27 cellular contexts compared by ENCODE assay signal in the genomic region with DNA sequence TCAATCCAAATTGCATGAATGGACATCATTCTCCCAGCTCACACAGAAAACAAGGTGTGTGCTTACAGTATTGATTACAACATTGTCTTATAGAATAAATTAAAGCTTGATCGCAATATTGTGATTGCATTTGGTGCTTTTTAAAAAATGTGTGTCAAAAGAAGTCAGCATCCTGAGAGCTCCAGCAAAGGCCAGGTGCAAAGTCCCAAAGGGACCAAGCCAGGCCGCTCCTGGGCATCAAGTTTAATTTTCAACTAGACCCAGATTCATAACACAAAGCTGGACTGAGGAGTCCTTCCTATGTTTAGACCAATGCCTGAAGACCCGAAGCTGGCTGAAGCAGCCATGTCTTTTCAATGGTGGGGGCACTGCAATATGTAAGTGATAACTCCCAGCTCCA.
"Had no signal": no experiment of that assay in that cellular context is flagged by ENCODE, and none has a peak within 500 bp of the region (broad histone marks: within the 10 kb centered on the region; RNA-seq: fewer than 3 reads in every experiment).

No MANE protein-coding gene starts in this region.

- DNase-seq: stimulated activated CD4-positive, alpha-beta T cell treated with anti-CD3 and anti-CD28 coated beads, Interleukin-2, amount 100 ng/mL, for 48 hours; stimulated activated CD4-positive, alpha-beta T cell treated with anti-CD3 and anti-CD28 coated beads, Interleukin-4, amount 100 ng/mL, for 1 hour; stimulated activated CD4-positive, alpha-beta T cell treated with anti-CD3 and anti-CD28 coated beads, Interleukin-4, amount 100 ng/mL, for 24 hours; stimulated activated CD4-positive, alpha-beta T cell treated with anti-CD3 and anti-CD28 coated beads, Interleukin-4, amount 100 ng/mL, for 4 hours; stimulated activated CD8-positive, alpha-beta memory T cell treated with anti-CD3 and anti-CD28 coated beads, Interleukin-4, amount 100 ng/mL, for 48 hours; stimulated activated naive B cell treated with anti-CD40 and anti-IgM and Interleukin-4, amounts not matched to agents 10 μg/mL and 1 μg/mL and 100 μg/mL, for 72 hours; stimulated activated naive CD4-positive, alpha-beta T cell; stimulated activated naive CD4-positive, alpha-beta T cell treated with Interleukin-2 at 50 U/mL for 16 hours; stimulated activated naive CD8-positive, alpha-beta T cell treated with anti-CD3 and anti-CD28 coated beads, Interleukin-15, amount 100 ng/mL, for 72 hours; stimulated activated naive CD8-positive, alpha-beta T cell treated with anti-CD3 and anti-CD28 coated beads, Interleukin-15, Interleukin-2, amounts not matched to agents 100 U/mL and 50 U/mL, for 24 hours; stomach; substantia nigra; testis; thyroid gland; tibial artery; transverse colon; trophoblast cell; upper lobe of left lung; upper lobe of right lung; uterus had no signal

- FAIRE-seq: urothelium cell line had no signal

- H3K9me3 ChIP-seq: stomach, suprapubic skin, testis, thoracic aorta, thyroid gland, tibial artery, tibial nerve, transverse colon, upper lobe of left lung, upper lobe of right lung, uterus, vagina had no signal

- ATAC-seq: stimulated activated effector memory CD8-positive, alpha-beta T cell treated with anti-CD3 and anti-CD28 coated beads, Interleukin-12 subunit alpha, Interleukin-12 subunit beta, amount 100 ng/mL, for 72 hours; stimulated activated memory B cell treated with anti-CD40 and anti-IgM and Interleukin-4, amounts not matched to agents 10 μg/mL and 1 μg/mL and 100 μg/mL, for 72 hours; stimulated activated naive B cell treated with anti-CD40 and anti-IgM and Interleukin-4, amounts not matched to agents 10 μg/mL and 1 μg/mL and 100 μg/mL, for 72 hours; stimulated activated naive CD8-positive, alpha-beta T cell treated with anti-CD3 and anti-CD28 coated beads, Interleukin-15, amount 100 ng/mL, for 72 hours; stimulated activated naive CD8-positive, alpha-beta T cell treated with anti-CD3 and anti-CD28 coated beads, Interleukin-15, Interleukin-2, amounts not matched to agents 100 U/mL and 50 U/mL, for 24 hours; upper lobe of right lung had no signal

- H3K4me3 ChIP-seq: stomach, suprapubic skin, testis, thoracic aorta, thyroid gland, tibial artery, tibial nerve, transverse colon, upper lobe of left lung, upper lobe of right lung, uterus, vagina had no signal

- H3K27me3 ChIP-seq: suprapubic skin, testis, thyroid gland, tibial artery, tibial nerve, transverse colon, upper lobe of left lung, upper lobe of right lung, uterus, vagina had no signal

- H3K4me1 ChIP-seq: stomach, suprapubic skin, testis, thyroid gland, tibial artery, tibial nerve, transverse colon, upper lobe of left lung, upper lobe of right lung, uterus, vagina had no signal

- H3K36me3 ChIP-seq: stomach, suprapubic skin, thoracic aorta, thyroid gland, tibial artery, tibial nerve, transverse colon, upper lobe of left lung, upper lobe of right lung, uterus, vagina had no signal

- H3K27ac ChIP-seq: stomach, suprapubic skin, testis, thoracic aorta, thyroid gland, tibial artery, tibial nerve, transverse colon, upper lobe of left lung, upper lobe of right lung, uterus, vagina had no signal
